Comparison of ENCODE assay signal across 24 cellular contexts in the genomic region with DNA sequence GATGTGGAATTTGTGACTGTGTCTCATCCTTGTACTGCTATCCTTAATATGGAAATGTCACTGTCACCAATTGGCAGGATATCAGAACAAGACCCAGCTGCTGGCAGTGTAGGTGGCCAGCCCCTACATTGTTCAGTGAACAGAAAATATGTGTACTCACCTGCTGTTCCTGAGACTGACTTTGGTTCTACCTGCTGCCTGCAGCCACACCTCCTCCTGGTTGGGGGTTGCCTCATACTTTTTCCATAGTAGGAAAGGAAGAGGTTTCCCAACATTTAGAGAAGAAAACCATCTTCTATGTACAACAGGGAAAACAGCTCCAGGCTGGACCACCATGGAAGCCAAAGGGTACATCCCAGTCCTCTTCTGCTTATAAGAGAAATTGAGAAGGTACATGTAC. TPM values are rescaled to one million over a fixed set of nuclear protein-coding genes. Genes with fewer than 3 reads are reported as not detected.
"Had no signal": no experiment of that assay in that cellular context is flagged by ENCODE, and none has a peak within 500 bp of the region (broad histone marks: within the 10 kb centered on the region; RNA-seq: fewer than 3 reads in every experiment).

No MANE protein-coding gene starts in this region.

- H3K27ac ChIP-seq: heart left ventricle, stomach, suprapubic skin, transverse colon, WERI-Rb-1 had no signal

- ATAC-seq: heart left ventricle; left ventricle myocardium superior; natural killer cell; sciatic nerve; stimulated activated memory B cell treated with anti-CD40 and anti-IgM and Interleukin-4, amounts not matched to agents 10 μg/mL and 1 μg/mL and 100 μg/mL, for 72 hours had no signal

- H3K27me3 ChIP-seq: stomach, suprapubic skin, transverse colon had no signal

- DNase-seq: activated CD4-positive, alpha-beta T cell treated with anti-CD3 and anti-CD28 coated beads, Interleukin-2, amount 50 U/mL, for 1 hour; activated CD4-positive, CD25-positive, alpha-beta regulatory T cell treated with anti-CD3 and anti-CD28 coated beads, Interleukin-2, amount 50 U/mL, for 72 hours; activated gamma-delta T cell treated with Interleukin-2 at 50 U/mL for 16 hours; activated T-cell treated with anti-CD3 and anti-CD28 coated beads, Interleukin-2, amount 50 U/mL, for 1 hour; anterior cingulate cortex; effector CD4-positive, alpha-beta T cell; heart left ventricle; left ventricle myocardium superior; midbrain; natural killer cell; small intestine; stimulated activated CD4-positive, alpha-beta T cell treated with anti-CD3 and anti-CD28 coated beads, Interleukin-15, amount 100 ng/mL, for 24 hours; stomach; transverse colon; WERI-Rb-1 had no signal

- H3K4me3 ChIP-seq: heart left ventricle, stomach, suprapubic skin, transverse colon had no signal

RNA-seq across cellular contexts. Expression of a gene that starts 35.9 kb away (rescaled TPM):
- total RNA-seq: cardiac septum, chondrocyte, fibroblast of villous mesenchyme, heart left ventricle, left ventricle myocardium superior, natural killer cell, osteoblast, posterior vena cava, sciatic nerve, suprapubic skin, transverse colon had no signal

RNA-seq across cellular contexts. Expression of a gene that starts 50.5 kb away (rescaled TPM):
- total RNA-seq: cardiac septum, chondrocyte, epithelial cell of proximal tubule, fibroblast of villous mesenchyme, heart left ventricle, left ventricle myocardium superior, natural killer cell, osteoblast, posterior vena cava, sciatic nerve, suprapubic skin, transverse colon had no signal
